ENCODE assay signal across 28 cellular contexts in genomic region chr6:26471970-26472369, GRCh38. TPM values are rescaled to one million over a fixed set of nuclear protein-coding genes. Genes with fewer than 3 reads are reported as not detected.
DNase-seq lines count a peak whose midpoint lies in the region; ATAC-seq and TF ChIP-seq lines count a peak whose summit lies in the region.
"Had no signal": no experiment of that assay in that cellular context is flagged by ENCODE, and none has a peak within 500 bp of the region (broad histone marks: within the 10 kb centered on the region; RNA-seq: fewer than 3 reads in every experiment).

No MANE protein-coding gene starts in this region.

- no peaks in the 10 kb centered on the region for H3K27me3 Mint-ChIP-seq in activated CD4-positive, alpha-beta T cell treated with anti-CD3 and anti-CD28 coated beads for 36 hours
- no peaks in the 10 kb centered on the region for H3K27me3 Mint-ChIP-seq in activated naive CD8-positive, alpha-beta T cell treated with anti-CD3 and anti-CD28 coated beads, Interleukin-2, amount 10 ng/mL, durations not matched to agents 7 days and 5 days
- no peaks in the 10 kb centered on the region for H3K27me3 Mint-ChIP-seq in natural killer cell (ENCODE audit: low read depth in 2 of 2)
- H3K27me3 Mint-ChIP-seq: activated naive CD4-positive, alpha-beta T cell treated with anti-CD3 and anti-CD28 coated beads, Interleukin-2, amount 50 U/mL, for 24 hours had no signal

- DNase-seq in activated CD4-positive, alpha-beta T cell treated with anti-CD3 and anti-CD28 coated beads for 36 hours = no peak
- DNase-seq in activated CD4-positive, alpha-beta T cell treated with anti-CD3 and anti-CD28 coated beads, Interleukin-2, amount 50 U/mL, for 48 hours = no peak
- DNase-seq in activated naive CD8-positive, alpha-beta T cell treated with anti-CD3 and anti-CD28 coated beads, Interleukin-2, amount 10 ng/mL, durations not matched to agents 7 days and 5 days = no peak
- DNase-seq in natural killer cell (no peak), foreskin fibroblast (no peak)
- DNase-seq in stimulated activated naive CD4-positive, alpha-beta T cell (lab: John Stamatoyannopoulos, UW) = no peak
- DNase-seq: activated CD4-positive, alpha-beta T cell treated with anti-CD3 and anti-CD28 coated beads for 48 hours; DMS153; endodermal cell; glutamatergic neuron; NCI-H1436; NCI-H226; NCI-H526 treated with DMSO at 0.1 percent for 48 hours; right lobe of liver; Right ventricle myocardium superior; stimulated activated CD4-positive, alpha-beta T cell treated with anti-CD3 and anti-CD28 coated beads, Interleukin-2, amount 100 ng/mL, for 48 hours; T1000; tibial artery had no signal

- peak overlapping the region; percentile 100 for H3K27ac Mint-ChIP-seq in activated CD4-positive, alpha-beta T cell treated with anti-CD3 and anti-CD28 coated beads for 36 hours
- peak overlapping the region; percentile 31 for H3K27ac Mint-ChIP-seq in activated naive CD8-positive, alpha-beta T cell treated with anti-CD3 and anti-CD28 coated beads, Interleukin-2, amount 10 ng/mL, durations not matched to agents 7 days and 5 days
- peak overlapping the region; percentile 94 to 99 for H3K27ac Mint-ChIP-seq in natural killer cell
- H3K27ac Mint-ChIP-seq: endodermal cell had no signal

- H3K27ac ChIP-seq in HEK293 (ENCODE audit: extremely low read depth, low read depth, low read length) = no peak overlapping the region
- H3K27ac ChIP-seq: A549, right lobe of liver, tibial artery, VCaP had no signal

- H3K9me3 Mint-ChIP-seq in activated CD4-positive, alpha-beta T cell treated with anti-CD3 and anti-CD28 coated beads for 36 hours (ENCODE audit: low read depth) = peaks cover 14% of the 10 kb centered on the region
- H3K9me3 Mint-ChIP-seq in activated naive CD8-positive, alpha-beta T cell treated with anti-CD3 and anti-CD28 coated beads, Interleukin-2, amount 10 ng/mL, durations not matched to agents 7 days and 5 days = peaks cover 8% of the 10 kb centered on the region
- H3K9me3 Mint-ChIP-seq in natural killer cell = peaks cover 4% of the 10 kb centered on the region in 2 donors

- TF ChIP-seq CTCF in HEK293 (tag by site-specific recombination; IDR thresholded peaks at IDR 0.05) = no peak
- no peak for TF ChIP-seq CTCF in natural killer cell (IDR thresholded peaks at IDR 0.05)
- TF ChIP-seq CTCF in foreskin fibroblast (IDR thresholded peaks at IDR 0.05; ENCODE audit: low read depth, low read length) = no peak

- H3K4me1 ChIP-seq in HEK293 (ENCODE audit: control insufficient read depth, insufficient read depth, low read length) = peaks cover 8% of the 10 kb centered on the region

- POLR2A ChIA-PET in activated CD4-positive, alpha-beta T cell treated with anti-CD3 and anti-CD28 coated beads for 36 hours (lab: Charles Lee) = no interaction called here
- POLR2A ChIA-PET in HEK293 (lab: Yijun Ruan, JAX) = interaction anchor here (0.8 to 0.9 kb wide), 2 partner anchors 16 to 78 kb away, joined by 3 read pairs; no protein-coding TSS in a partner anchor
- POLR2A ChIA-PET in activated naive CD8-positive, alpha-beta T cell treated with anti-CD3 and anti-CD28 coated beads, Interleukin-2, amount 10 ng/mL, durations not matched to agents 7 days and 5 days (lab: Charles Lee) = interaction anchor here (1.1 kb wide), 1 partner anchor 199 kb away, joined by 3 read pairs; a partner anchor contains a TSS

- peaks cover 52% of the 10 kb centered on the region for H3K36me3 Mint-ChIP-seq in activated CD4-positive, alpha-beta T cell treated with anti-CD3 and anti-CD28 coated beads for 36 hours (ENCODE audit: low read depth)
- peaks cover 48% of the 10 kb centered on the region for H3K36me3 Mint-ChIP-seq in activated naive CD8-positive, alpha-beta T cell treated with anti-CD3 and anti-CD28 coated beads, Interleukin-2, amount 10 ng/mL, durations not matched to agents 7 days and 5 days
- peaks cover 15% of the 10 kb centered on the region for H3K36me3 Mint-ChIP-seq in natural killer cell

- H3K36me3 ChIP-seq in HEK293 (ENCODE audit: control insufficient read depth in 2 of 2, insufficient read depth in 1 of 2, low read length in 2 of 2) = peaks cover 5 to 23% of the 10 kb centered on the region in 2 experiments

- no peaks in the 10 kb centered on the region for H3K9me3 ChIP-seq in HEK293 (ENCODE audit: control insufficient read depth, insufficient read depth, low read depth, low read length)
- H3K9me3 ChIP-seq: A549, ascending aorta, right lobe of liver, tibial artery had no signal

- ATAC-seq in activated CD4-positive, alpha-beta T cell treated with anti-CD3 and anti-CD28 coated beads for 36 hours = no peak
- no peak for ATAC-seq in activated naive CD8-positive, alpha-beta T cell treated with anti-CD3 and anti-CD28 coated beads, Interleukin-2, amount 10 ng/mL, durations not matched to agents 7 days and 5 days (ENCODE audit: low read depth)
- no peak for ATAC-seq in natural killer cell
- ATAC-seq in HG03378 (IDR thresholded peaks at IDR 0.05; ENCODE audit: unreplicated experiment) = no peak
- ATAC-seq: A549, GM12878, Panc1, right lobe of liver, SK-N-SH treated with all-trans-retinoic acid at 6 μM for 48 hours had no signal

- CTCF ChIA-PET in activated CD4-positive, alpha-beta T cell treated with anti-CD3 and anti-CD28 coated beads for 36 hours (lab: Charles Lee) = interaction anchor here (0.6 to 1.0 kb wide), 3 partner anchors 27 to 133 kb away, joined by 3 to 4 read pairs (median 3); no protein-coding TSS in a partner anchor
- CTCF ChIA-PET in HEK293 (lab: Yijun Ruan, JAX) = interaction anchor here (0.6 to 0.7 kb wide), 2 partner anchors 131 to 376 kb away, joined by 3 to 4 read pairs; no protein-coding TSS in a partner anchor

- intact Hi-C loops in activated CD4-positive, alpha-beta T cell treated with anti-CD3 and anti-CD28 coated beads for 36 hours (cut with DNase I, micrococcal nuclease) = loop anchor here in 1 of 2 experiments (5.0 kb wide), 2 partner anchors 105 to 130 kb away; partner anchors contain the start of gene BTN3A2
- intact Hi-C loops in natural killer cell (cut with micrococcal nuclease) = no loop called here

- peaks cover 35% of the 10 kb centered on the region for H3K4me1 Mint-ChIP-seq in activated CD4-positive, alpha-beta T cell treated with anti-CD3 and anti-CD28 coated beads for 36 hours
- peaks cover 22% of the 10 kb centered on the region for H3K4me1 Mint-ChIP-seq in activated naive CD8-positive, alpha-beta T cell treated with anti-CD3 and anti-CD28 coated beads, Interleukin-2, amount 10 ng/mL, durations not matched to agents 7 days and 5 days
- H3K4me1 Mint-ChIP-seq in natural killer cell = peaks cover 39 to 46% of the 10 kb centered on the region in 2 donors

- H3K4me3 Mint-ChIP-seq in activated CD4-positive, alpha-beta T cell treated with anti-CD3 and anti-CD28 coated beads for 36 hours = no peak overlapping the region
- no peak overlapping the region for H3K4me3 Mint-ChIP-seq in activated naive CD8-positive, alpha-beta T cell treated with anti-CD3 and anti-CD28 coated beads, Interleukin-2, amount 10 ng/mL, durations not matched to agents 7 days and 5 days
- H3K4me3 Mint-ChIP-seq in natural killer cell = no peak overlapping the region
- H3K4me3 Mint-ChIP-seq: activated naive CD4-positive, alpha-beta T cell treated with anti-CD3 and anti-CD28 coated beads, Interleukin-2, amount 50 U/mL, for 24 hours; endodermal cell had no signal

- no peak overlapping the region for H3K4me3 ChIP-seq in HEK293 (ENCODE audit: low read depth, low read length)
- no peak overlapping the region for H3K4me3 ChIP-seq in foreskin fibroblast (ENCODE audit: low read depth in 1 of 2, low read length in 2 of 2)
- H3K4me3 ChIP-seq: A549, ascending aorta, GM12878, right lobe of liver, tibial artery had no signal

TF ChIP-seq in HEK293, 187 proteins besides CTCF, POLR2A, EP300 and RAD21 (continues in another document):
- TF ChIP-seq GLIS1 (tag by site-specific recombination; IDR thresholded peaks at IDR 0.05) (no peak), ZNF580 (tag by site-specific recombination; IDR thresholded peaks at IDR 0.05) (peak; percentile 61; the same call in 1 of the 2 replicates)

RNA-seq across cellular contexts. Expression of gene BTN2A1, which starts 14.2 kb away (rescaled TPM):
- total RNA-seq in activated CD4-positive, alpha-beta T cell treated with anti-CD3 and anti-CD28 coated beads for 36 hours = 10 to 100 TPM; 17.3 to 17.5 TPM
- total RNA-seq in activated naive CD8-positive, alpha-beta T cell treated with anti-CD3 and anti-CD28 coated beads, Interleukin-2, amount 10 ng/mL, durations not matched to agents 7 days and 5 days = 10 to 100 TPM; 45.2 to 46.7 TPM
- 10 to 100 TPM; 33.8 to 51.2 (median 43.3) TPM for total RNA-seq in natural killer cell

RNA-seq across cellular contexts. Expression of gene BTN1A1, which starts 28.1 kb away (rescaled TPM):
- total RNA-seq in activated CD4-positive, alpha-beta T cell treated with anti-CD3 and anti-CD28 coated beads for 36 hours = not detected
- total RNA-seq in activated naive CD8-positive, alpha-beta T cell treated with anti-CD3 and anti-CD28 coated beads, Interleukin-2, amount 10 ng/mL, durations not matched to agents 7 days and 5 days = under 1 TPM in 1 of 2 experiments, not detected in 1; 0.11 TPM
- not detected for total RNA-seq in natural killer cell
- total RNA-seq: ascending aorta, posterior vena cava, right lobe of liver, Right ventricle myocardium superior had no signal

RNA-seq across cellular contexts. Expression of gene BTN3A3, which starts 31.7 kb away (rescaled TPM):
- 10 to 100 TPM; 33.3 to 34.1 TPM for total RNA-seq in activated CD4-positive, alpha-beta T cell treated with anti-CD3 and anti-CD28 coated beads for 36 hours
- 100 to 1,000 TPM; 117 to 126 TPM for total RNA-seq in activated naive CD8-positive, alpha-beta T cell treated with anti-CD3 and anti-CD28 coated beads, Interleukin-2, amount 10 ng/mL, durations not matched to agents 7 days and 5 days
- 100 to 1,000 TPM in 2 of 3 donors, 10 to 100 TPM in 1; 88.1 to 154 (median 142) TPM for total RNA-seq in natural killer cell

Comparison
In these comparisons a context has a peak if more than half of its experiments do, and no peak if none do; other contexts are left out.
1. H3K27ac Mint-ChIP-seq: peak in every context shown above with its lines; median percentile 100 in activated CD4-positive, alpha-beta T cell treated with anti-CD3 and anti-CD28 coated beads for 36 hours; 96 in natural killer cell; 31 in activated naive CD8-positive, alpha-beta T cell treated with anti-CD3 and anti-CD28 coated beads, Interleukin-2, amount 10 ng/mL, durations not matched to agents 7 days and 5 days.